23 cellular contexts compared by ENCODE assay signal in genomic region chr11:69893631-69894030, GRCh38.
"Had no signal": no experiment of that assay in that cellular context is flagged by ENCODE, and none has a peak within 500 bp of the region (broad histone marks: within the 10 kb centered on the region; RNA-seq: fewer than 3 reads in every experiment).

No MANE protein-coding gene starts in this region.

- H3K27me3 ChIP-seq: ascending aorta, body of pancreas had no signal

- H3K4me3 Mint-ChIP-seq: activated CD8-positive, alpha-beta T cell treated with anti-CD3 and anti-CD28 coated beads, Interleukin-2, amount 10 ng/mL, durations not matched to agents 7 days and 5 days; activated naive CD4-positive, alpha-beta T cell treated with anti-CD3 and anti-CD28 coated beads, Interleukin-2, amount 50 U/mL, for 24 hours; activated T-helper 1 cell treated with anti-CD3 and anti-CD28 coated beads, Interleukin-12 subunit alpha, Interleukin-12 subunit beta, Interleukin-2, Interleukin-4 antibody, amounts not matched to agents 30 ng/mL and 10 ng/mL and 1 ng/mL, durations not matched to agents 14 hours and 24 hours and 36 hours; T-cell had no signal

- H3K4me1 Mint-ChIP-seq: activated naive CD4-positive, alpha-beta T cell treated with anti-CD3 and anti-CD28 coated beads, Interleukin-2, amount 50 U/mL, for 24 hours had no signal

- H3K36me3 Mint-ChIP-seq: activated naive CD4-positive, alpha-beta T cell treated with anti-CD3 and anti-CD28 coated beads, Interleukin-2, amount 50 U/mL, for 24 hours; T-cell had no signal

- H3K36me3 ChIP-seq: ascending aorta had no signal

- H3K27ac Mint-ChIP-seq: activated CD8-positive, alpha-beta T cell treated with anti-CD3 and anti-CD28 coated beads, Interleukin-2, amount 10 ng/mL, durations not matched to agents 7 days and 5 days; activated naive CD4-positive, alpha-beta T cell treated with anti-CD3 and anti-CD28 coated beads, Interleukin-2, amount 50 U/mL, for 24 hours; activated T-helper 1 cell treated with anti-CD3 and anti-CD28 coated beads, Interleukin-12 subunit alpha, Interleukin-12 subunit beta, Interleukin-2, Interleukin-4 antibody, amounts not matched to agents 30 ng/mL and 10 ng/mL and 1 ng/mL, durations not matched to agents 14 hours and 24 hours and 36 hours; T-cell had no signal

- H3K4me1 ChIP-seq: ascending aorta had no signal

- ATAC-seq: activated CD8-positive, alpha-beta T cell treated with anti-CD3 and anti-CD28 coated beads, Interleukin-2, amount 10 ng/mL, durations not matched to agents 7 days and 5 days; T-cell had no signal

- DNase-seq: activated CD4-positive, alpha-beta T cell treated with anti-CD3 and anti-CD28 coated beads for 4 hours; activated CD8-positive, alpha-beta memory T cell treated with anti-CD3 and anti-CD28 coated beads, Interleukin-2, amount 50 U/mL, for 48 hours; activated CD8-positive, alpha-beta T cell treated with anti-CD3 and anti-CD28 coated beads, Interleukin-2, amount 10 ng/mL, durations not matched to agents 7 days and 5 days; activated effector memory CD4-positive, alpha-beta T cell treated with Interleukin-2 at 50 U/mL for 16 hours; activated naive CD4-positive, alpha-beta T cell; activated T-cell treated with anti-CD3 and anti-CD28 coated beads, Interleukin-2, amount 50 U/mL, for 1 hour; central memory CD4-positive, alpha-beta T cell; Karpas-422; MM.1S; NCI-H1105; NCI-H1436; NCI-H1694 treated with DMSO at 0.1 percent for 48 hours; NCI-H2081; NCI-H510A treated with DMSO at 0.1 percent for 48 hours; T-cell; T-helper 2 cell; T1000 had no signal

- H3K4me3 ChIP-seq: ascending aorta, body of pancreas, K562, SK-N-MC had no signal

- H3K27ac ChIP-seq: ascending aorta, body of pancreas, SK-N-MC had no signal

- H3K9me3 ChIP-seq: ascending aorta, body of pancreas had no signal

- H3K9me3 Mint-ChIP-seq: activated naive CD4-positive, alpha-beta T cell treated with anti-CD3 and anti-CD28 coated beads, Interleukin-2, amount 50 U/mL, for 24 hours; activated T-helper 1 cell treated with anti-CD3 and anti-CD28 coated beads, Interleukin-12 subunit alpha, Interleukin-12 subunit beta, Interleukin-2, Interleukin-4 antibody, amounts not matched to agents 30 ng/mL and 10 ng/mL and 1 ng/mL, durations not matched to agents 14 hours and 24 hours and 36 hours; T-cell had no signal
